In the genomic region with DNA sequence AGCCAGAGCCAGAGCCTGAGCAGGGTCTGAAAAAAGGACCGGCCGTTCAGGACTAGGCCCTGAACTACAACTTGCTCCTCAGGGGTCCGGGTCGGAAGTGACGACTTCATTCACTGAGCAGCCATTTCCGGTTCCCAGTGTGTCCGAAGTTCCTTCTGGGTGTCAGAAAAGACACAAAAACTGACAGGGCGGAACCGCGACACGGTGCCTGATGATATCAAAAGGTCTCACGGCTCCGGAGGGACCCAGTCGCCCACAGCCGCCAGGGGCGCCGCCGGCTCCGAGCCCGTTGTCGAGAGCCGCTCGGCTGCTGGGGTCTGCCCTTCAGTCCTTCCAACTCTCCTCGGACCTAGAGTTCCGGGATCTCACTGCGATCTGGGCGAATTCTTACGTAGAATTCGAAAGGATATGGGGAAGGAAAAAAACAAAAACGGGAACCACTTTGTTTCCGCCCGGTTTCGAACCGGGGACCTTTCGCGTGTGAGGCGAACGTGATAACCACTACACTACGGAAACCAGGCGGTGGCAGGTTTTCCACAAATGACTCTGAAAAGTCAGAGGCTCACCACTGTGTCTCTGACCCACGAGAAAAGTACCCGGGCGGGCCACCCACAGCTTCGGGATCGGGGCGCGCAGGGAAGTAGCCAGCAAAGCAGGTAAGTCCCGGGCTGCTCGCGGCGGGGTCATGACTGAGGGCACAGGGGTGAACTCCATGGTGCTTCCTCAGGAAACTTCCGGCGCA, we compare ENCODE assay signal across 8 cellular contexts. TPM values are rescaled to one million over a fixed set of nuclear protein-coding genes. Genes with fewer than 3 reads are reported as not detected.
DNase-seq lines count a peak whose midpoint lies in the region; ATAC-seq and TF ChIP-seq lines count a peak whose summit lies in the region.

No MANE protein-coding gene starts in this region.

- H3K27ac ChIP-seq in MM.1S (ENCODE audit: low read length) (peak overlapping the region; percentile 86), foreskin keratinocyte (peak overlapping the region; percentile 91), neural progenitor cell (peak overlapping the region; percentile 81), stomach smooth muscle (ENCODE audit: low read length) (peak overlapping the region; percentile 100)

- H3K4me1 Mint-ChIP-seq in neural progenitor cell: peaks cover 15% of the 10 kb centered on the region

- H3K9ac ChIP-seq in MM.1S (ENCODE audit: low read length) (peak overlapping the region; percentile 81), neural progenitor cell (no peak overlapping the region), stomach smooth muscle (ENCODE audit: low read length in 2 of 2) (peak overlapping the region; percentile 85 to 100)

- no peaks in the 10 kb centered on the region; the same call in 1 of the 2 replicates for H3K79me2 ChIP-seq in MM.1S (ENCODE audit: low read length)
- H3K79me2 ChIP-seq in neural progenitor cell (ENCODE audit: low read depth): no peaks in the 10 kb centered on the region

- peak overlapping the region; percentile 75 for H3K4me2 ChIP-seq in MM.1S (ENCODE audit: low read depth, low read length)
- peak overlapping the region; percentile 86 for H3K4me2 ChIP-seq in neural progenitor cell

- peaks cover 19% of the 10 kb centered on the region for H3K27me3 Mint-ChIP-seq in neural progenitor cell (ENCODE audit: insufficient read depth, low read depth)

- no peaks in the 10 kb centered on the region for H3K36me3 ChIP-seq in HAP-1 (replicated peaks)
- no peaks in the 10 kb centered on the region for H3K36me3 ChIP-seq in MM.1S (replicated peaks; ENCODE audit: insufficient read depth, low read length)
- no peaks in the 10 kb centered on the region for H3K36me3 ChIP-seq in neural progenitor cell
- H3K36me3 ChIP-seq in stomach smooth muscle (ENCODE audit: control insufficient read depth in 2 of 2, insufficient read depth in 2 of 2, low read length in 2 of 2): no peaks in the 10 kb centered on the region

- peak overlapping the region; percentile 61 for H3K4me3 ChIP-seq in HAP-1
- H3K4me3 ChIP-seq in MM.1S (ENCODE audit: low read length): peak overlapping the region; percentile 72
- H3K4me3 ChIP-seq in neural progenitor cell: peak overlapping the region; percentile 89
- H3K4me3 ChIP-seq in stomach smooth muscle (ENCODE audit: low read length in 2 of 2): peak overlapping the region; percentile 83 to 97

- DNase-seq in GF-D8 (lab: John Stamatoyannopoulos, UW): peak; percentile 90
- DNase-seq in HAP-1 (ENCODE audit: low spot score in 2 of 2): peak; percentile 89 to 95
- DNase-seq in MM.1S: peak; percentile 99
- peak; percentile 66 for DNase-seq in SIG-M5 (lab: John Stamatoyannopoulos, UW)
- DNase-seq in activated gamma-delta T cell treated with anti-CD3 and anti-CD28 coated beads, Interleukin-2, amount 50 U/mL, for 16 hours (ENCODE audit: low read depth): peak; percentile 89
- DNase-seq in foreskin keratinocyte: peak; percentile 83 to 93
- DNase-seq in neural progenitor cell (ENCODE audit: low spot score): peak; percentile 83

- peak overlapping the region; percentile 96 for H3K4me3 Mint-ChIP-seq in neural progenitor cell

- H3K36me3 Mint-ChIP-seq in neural progenitor cell: peaks cover 3% of the 10 kb centered on the region

- TF ChIP-seq CTCF in MM.1S (IDR thresholded peaks at IDR 0.05; ENCODE audit: low read length) (peak; percentile 90), foreskin keratinocyte (conservative IDR thresholded peaks at IDR 0.05) (peak; percentile 59), neural progenitor cell (IDR thresholded peaks at IDR 0.05) (peak; percentile 69)

- peaks cover 25% of the 10 kb centered on the region for H3F3A ChIP-seq in MM.1S (ENCODE audit: insufficient read depth, low read length)
- peaks cover 19% of the 10 kb centered on the region for H3F3A ChIP-seq in neural progenitor cell (ENCODE audit: low read depth)

- H3K27ac Mint-ChIP-seq in neural progenitor cell: peak overlapping the region; percentile 100

- no peaks in the 10 kb centered on the region for H3K9me2 ChIP-seq in MM.1S (replicated peaks; ENCODE audit: insufficient read depth, low read length)

- H4K20me1 ChIP-seq in MM.1S (ENCODE audit: insufficient read depth, low read length) (no peaks in the 10 kb centered on the region), neural progenitor cell (ENCODE audit: low read depth) (no peaks in the 10 kb centered on the region)

- in situ Hi-C loops in HAP-1 (cut with MboI; ENCODE audit: low sequenced_read_pairs): no loop called here

- no peaks in the 10 kb centered on the region for H3K9me3 ChIP-seq in HAP-1
- no peaks in the 10 kb centered on the region for H3K9me3 ChIP-seq in MM.1S (replicated peaks; ENCODE audit: insufficient read depth, low read length)
- no peaks in the 10 kb centered on the region for H3K9me3 ChIP-seq in neural progenitor cell (ENCODE audit: low read depth)
- no peaks in the 10 kb centered on the region for H3K9me3 ChIP-seq in stomach smooth muscle (ENCODE audit: control insufficient read depth in 2 of 2, low read length in 2 of 2)

- H3K9me3 Mint-ChIP-seq in neural progenitor cell: peaks cover 5% of the 10 kb centered on the region

- H3K4me1 ChIP-seq in HAP-1 (peaks cover 8% of the 10 kb centered on the region), MM.1S (ENCODE audit: low read length) (peaks cover 4% of the 10 kb centered on the region), foreskin keratinocyte (peaks cover 6% of the 10 kb centered on the region), neural progenitor cell (peaks cover 4% of the 10 kb centered on the region), stomach smooth muscle (ENCODE audit: control insufficient read depth, insufficient read depth, low read length) (peaks cover 3% of the 10 kb centered on the region)

- H3K27me3 ChIP-seq in HAP-1 (ENCODE audit: low read depth) (no peaks in the 10 kb centered on the region), MM.1S (replicated peaks; ENCODE audit: insufficient read depth, low read length) (no peaks in the 10 kb centered on the region), foreskin keratinocyte (no peaks in the 10 kb centered on the region), neural progenitor cell (peaks cover 26% of the 10 kb centered on the region), stomach smooth muscle (ENCODE audit: control insufficient read depth in 1 of 2, insufficient read depth in 2 of 2, low read length in 2 of 2) (no peaks in the 10 kb centered on the region)

- peak overlapping the region; percentile 87 for H2AFZ ChIP-seq in MM.1S (ENCODE audit: low read length)
- H2AFZ ChIP-seq in neural progenitor cell (replicated peaks): peak overlapping the region; percentile 97

- peak; percentile 82 for ATAC-seq in foreskin keratinocyte

RNA-seq across cellular contexts. Expression of a gene that starts 31.8 kb away (rescaled TPM):
- total RNA-seq in foreskin keratinocyte: not detected in 2 replicates
- not detected in 2 replicates for polyA plus RNA-seq in foreskin keratinocyte
- not detected in 2 replicates for total RNA-seq in neural progenitor cell (ENCODE audit: low replicate concordance)

Comparison
In these comparisons a context has a peak if more than half of its experiments do, and no peak if none do; other contexts are left out.
1. Peak in every context shown above with its lines: DNase-seq, ATAC-seq, H3K4me3 ChIP-seq and H3K27ac ChIP-seq.